In genomic region chr11:32583451-32584271, GRCh38 we compare ENCODE assay signal across 8 cellular contexts. TPM values are rescaled to one million over a fixed set of nuclear protein-coding genes. Genes with fewer than 3 reads are reported as not detected.
DNase-seq lines count a peak whose midpoint lies in the region; ATAC-seq and TF ChIP-seq lines count a peak whose summit lies in the region.

Gene EIF3M, plus strand, starts transcription at chr11:32583831. Its CDS starts 57 bp downstream, at chr11:32583888.

- TF ChIP-seq CTCF in kidney epithelial cell (IDR thresholded peaks at IDR 0.05; ENCODE audit: insufficient read depth, low read length, poor library complexity, severe bottlenecking): no peak

- no peaks in the 10 kb centered on the region for H3K36me3 ChIP-seq in kidney epithelial cell (ENCODE audit: control insufficient read depth, insufficient read depth, low read length)

- TF ChIP-seq POLR2A in GM19099 (IDR thresholded peaks at IDR 0.05; ENCODE audit: extremely low read depth, insufficient read length, low read depth): peak; percentile 93

- H3K27me3 ChIP-seq in kidney epithelial cell (ENCODE audit: control insufficient read depth, insufficient read depth, low read length): no peaks in the 10 kb centered on the region

- peak; percentile 98 for ATAC-seq in HG03432 (IDR thresholded peaks at IDR 0.05; ENCODE audit: unreplicated experiment)

- DNase-seq in AG20443 (ENCODE audit: low spot score) (peak; percentile 98), NCI-H510A (lab: John Stamatoyannopoulos, UW) (peak; percentile 81), cerebellum (ENCODE audit: low spot score) (peak; percentile 92), kidney epithelial cell (ENCODE audit: low read depth) (peak; percentile 83)
- DNase-seq in activated CD4-positive, alpha-beta T cell treated with anti-CD3 and anti-CD28 coated beads for 1 hour: peak; percentile 93
- peak; percentile 93 to 94 for DNase-seq in stimulated activated CD4-positive, alpha-beta T cell treated with anti-CD3 and anti-CD28 coated beads, Interleukin-15, amount 100 ng/mL, for 48 hours (ENCODE audit: low read depth in 2 of 2)

- H3K4me3 ChIP-seq in kidney epithelial cell (ENCODE audit: low read depth, low read length): peak within 1 kb of the TSS; percentile 97

RNA-seq across cellular contexts. Expression of gene EIF3M, which starts in this region (rescaled TPM):
- total RNA-seq in cerebellum (91.5 TPM), kidney epithelial cell (613 and 759 TPM in 2 replicates)

Comparison
In these comparisons a context has a peak if more than half of its experiments do, and no peak if none do; other contexts are left out.
1. Peak in every context shown above with its lines: DNase-seq, ATAC-seq and H3K4me3 ChIP-seq.